In genomic region chr5:39138182-39138487, GRCh38 we compare ENCODE assay signal across 19 cellular contexts.
DNase-seq lines count a peak whose midpoint lies in the region; ATAC-seq, FAIRE-seq and TF ChIP-seq lines count a peak whose summit lies in the region.
"Had no signal": no experiment of that assay in that cellular context is flagged by ENCODE, and none has a peak within 500 bp of the region (broad histone marks: within the 10 kb centered on the region; RNA-seq: fewer than 3 reads in every experiment).

No MANE protein-coding gene starts in this region.

- no peaks in the 10 kb centered on the region for H4K20me1 ChIP-seq in keratinocyte (ENCODE audit: control insufficient read depth, extremely low read depth, insufficient read depth, low read length)

- no peaks in the 10 kb centered on the region for H3K9me3 Mint-ChIP-seq in activated naive CD4-positive, alpha-beta T cell treated with anti-CD3 and anti-CD28 coated beads, Interleukin-2, amount 50 U/mL, for 24 hours
- H3K9me3 Mint-ChIP-seq in activated naive CD4-positive, alpha-beta T cell treated with anti-CD3 and anti-CD28 coated beads for 36 hours: no peaks in the 10 kb centered on the region
- no peaks in the 10 kb centered on the region for H3K9me3 Mint-ChIP-seq in activated T-helper 17 cell treated with anti-CD3 and anti-CD28 coated beads, Interleukin-2, amount 50 U/mL, for 72 hours
- H3K9me3 Mint-ChIP-seq: activated T-helper 2 cell treated with anti-CD3 and anti-CD28 coated beads, Interferon-gamma antibody, Interleukin-2, Interleukin-4, amounts not matched to agents 10 μg/mL and 5 μg/mL and 100 μg/mL, durations not matched to agents 14 hours and 24 hours and 36 hours; natural killer cell treated with Interleukin-12 subunit alpha and Interleukin-12 subunit beta and Interleukin-15 and Interleukin-18, amount 100 ng/mL, for 72 hours had no signal

- H3K4me3 Mint-ChIP-seq in activated naive CD4-positive, alpha-beta T cell treated with anti-CD3 and anti-CD28 coated beads, Interleukin-2, amount 50 U/mL, for 24 hours: no peak overlapping the region
- H3K4me3 Mint-ChIP-seq in activated naive CD4-positive, alpha-beta T cell treated with anti-CD3 and anti-CD28 coated beads for 36 hours: no peak overlapping the region
- H3K4me3 Mint-ChIP-seq in activated T-helper 17 cell treated with anti-CD3 and anti-CD28 coated beads, Interleukin-2, amount 50 U/mL, for 72 hours: peak overlapping the region; percentile 55
- H3K4me3 Mint-ChIP-seq: natural killer cell treated with Interleukin-12 subunit alpha and Interleukin-12 subunit beta and Interleukin-15 and Interleukin-18, amount 100 ng/mL, for 72 hours had no signal

- no peak for DNase-seq in activated naive CD4-positive, alpha-beta T cell treated with anti-CD3 and anti-CD28 coated beads for 36 hours
- no peak for DNase-seq in keratinocyte (ENCODE audit: low read depth, low spot score)
- DNase-seq in DMS 273 (lab: John Stamatoyannopoulos, UW; ENCODE audit: unreplicated experiment): no peak
- DNase-seq: AML-193, body of pancreas, cortex of kidney, NCI-H1092, NCI-H526 treated with DMSO at 0.1 percent for 48 hours, SIG-M5, T-helper 9 cell had no signal

- no peaks in the 10 kb centered on the region for H3K27me3 Mint-ChIP-seq in activated naive CD4-positive, alpha-beta T cell treated with anti-CD3 and anti-CD28 coated beads, Interleukin-2, amount 50 U/mL, for 24 hours
- H3K27me3 Mint-ChIP-seq in activated naive CD4-positive, alpha-beta T cell treated with anti-CD3 and anti-CD28 coated beads for 36 hours (ENCODE audit: low read depth): no peaks in the 10 kb centered on the region
- no peaks in the 10 kb centered on the region for H3K27me3 Mint-ChIP-seq in activated T-helper 17 cell treated with anti-CD3 and anti-CD28 coated beads, Interleukin-2, amount 50 U/mL, for 72 hours
- H3K27me3 Mint-ChIP-seq: natural killer cell treated with Interleukin-12 subunit alpha and Interleukin-12 subunit beta and Interleukin-15 and Interleukin-18, amount 100 ng/mL, for 72 hours had no signal

- no peak overlapping the region for H3K27ac ChIP-seq in HEK293 (ENCODE audit: extremely low read depth, low read depth, low read length)
- H3K27ac ChIP-seq in keratinocyte (ENCODE audit: control insufficient read depth, insufficient read depth, low read length): peak overlapping the region; percentile 87
- H3K27ac ChIP-seq: body of pancreas, KMS-11 had no signal

- intact Hi-C loops in activated naive CD4-positive, alpha-beta T cell treated with anti-CD3 and anti-CD28 coated beads for 36 hours (cut with micrococcal nuclease): loop anchor here (5.0 kb wide), 1 partner anchor 61 kb away; no protein-coding TSS in a partner anchor

- POLR2A ChIA-PET in HEK293 (lab: Yijun Ruan, JAX): no interaction called here

- H3K27me3 ChIP-seq in keratinocyte (ENCODE audit: control insufficient read depth, extremely low read depth, insufficient read depth, low read length): no peaks in the 10 kb centered on the region
- H3K27me3 ChIP-seq: body of pancreas had no signal

- TF ChIP-seq CTCF in HEK293 (tag by site-specific recombination; IDR thresholded peaks at IDR 0.05): no peak
- no peak for TF ChIP-seq CTCF in keratinocyte (optimal IDR thresholded peaks at IDR 0.05 in 1 of 3, IDR thresholded peaks at IDR 0.05 in 1 of 3, conservative IDR thresholded peaks at IDR 0.05 in 1 of 3; ENCODE audit: extremely low read depth in 1 of 3, insufficient read depth in 2 of 3, low read length in 3 of 3)

- H2AFZ ChIP-seq in keratinocyte (ENCODE audit: control insufficient read depth, low read length): peak overlapping the region; percentile 23

- H3K9me1 ChIP-seq in keratinocyte (ENCODE audit: control insufficient read depth, extremely low read depth, insufficient read depth, low read length): no peaks in the 10 kb centered on the region

- ATAC-seq in activated T-helper 17 cell treated with anti-CD3 and anti-CD28 coated beads, Interleukin-2, amount 50 U/mL, for 72 hours (replicated peaks): peak; percentile 81
- ATAC-seq in GM18907 (IDR thresholded peaks at IDR 0.05; ENCODE audit: unreplicated experiment) (no peak), HG03108 (IDR thresholded peaks at IDR 0.05; ENCODE audit: unreplicated experiment) (no peak)
- ATAC-seq: body of pancreas; natural killer cell treated with Interleukin-12 subunit alpha and Interleukin-12 subunit beta and Interleukin-15 and Interleukin-18, amount 100 ng/mL, for 72 hours had no signal

- no peak overlapping the region for H3K4me3 ChIP-seq in HEK293 (ENCODE audit: low read depth, low read length)
- H3K4me3 ChIP-seq in keratinocyte (ENCODE audit: control insufficient read depth in 2 of 3, extremely low read depth in 1 of 3, insufficient read depth in 2 of 3, low read depth in 1 of 3, low read length in 3 of 3): no peak overlapping the region
- H3K4me3 ChIP-seq: body of pancreas, HAP-1 had no signal

- peaks cover 56% of the 10 kb centered on the region for H3K4me1 Mint-ChIP-seq in activated naive CD4-positive, alpha-beta T cell treated with anti-CD3 and anti-CD28 coated beads, Interleukin-2, amount 50 U/mL, for 24 hours
- H3K4me1 Mint-ChIP-seq in activated naive CD4-positive, alpha-beta T cell treated with anti-CD3 and anti-CD28 coated beads for 36 hours (ENCODE audit: low read depth): peaks cover 26% of the 10 kb centered on the region
- peaks cover 23% of the 10 kb centered on the region for H3K4me1 Mint-ChIP-seq in activated T-helper 17 cell treated with anti-CD3 and anti-CD28 coated beads, Interleukin-2, amount 50 U/mL, for 72 hours

- FAIRE-seq in keratinocyte (lab: Jason Lieb, UNC): no peak

- peak overlapping the region; percentile 97 for H3K27ac Mint-ChIP-seq in activated naive CD4-positive, alpha-beta T cell treated with anti-CD3 and anti-CD28 coated beads, Interleukin-2, amount 50 U/mL, for 24 hours
- H3K27ac Mint-ChIP-seq in activated naive CD4-positive, alpha-beta T cell treated with anti-CD3 and anti-CD28 coated beads for 36 hours: no peak overlapping the region
- H3K27ac Mint-ChIP-seq in activated T-helper 17 cell treated with anti-CD3 and anti-CD28 coated beads, Interleukin-2, amount 50 U/mL, for 72 hours: peak overlapping the region; percentile 80

- CTCF ChIA-PET in activated naive CD4-positive, alpha-beta T cell treated with anti-CD3 and anti-CD28 coated beads for 36 hours (lab: Charles Lee): interaction anchor here (0.8 to 1.6 kb wide), 3 partner anchors 9 to 145 kb away, joined by 3 to 6 read pairs (median 6); no protein-coding TSS in a partner anchor
- CTCF ChIA-PET in HEK293 (lab: Yijun Ruan, JAX): interaction anchor here (0.7 to 0.8 kb wide), 2 partner anchors 12 to 43 kb away, joined by 3 read pairs; no protein-coding TSS in a partner anchor

- H3K4me1 ChIP-seq in HEK293 (ENCODE audit: control insufficient read depth, insufficient read depth, low read length): no peaks in the 10 kb centered on the region
- peaks cover 16% of the 10 kb centered on the region for H3K4me1 ChIP-seq in keratinocyte (ENCODE audit: control insufficient read depth, extremely low read depth, insufficient read depth, low read length)
- H3K4me1 ChIP-seq: body of pancreas, HAP-1 had no signal

- dilution Hi-C loops in keratinocyte (cut with MboI; ENCODE audit: extremely low pct_ligation_motif_present, low sequenced_read_pairs): no loop called here

- H3K36me3 Mint-ChIP-seq in activated naive CD4-positive, alpha-beta T cell treated with anti-CD3 and anti-CD28 coated beads, Interleukin-2, amount 50 U/mL, for 24 hours: peaks cover 18% of the 10 kb centered on the region
- H3K36me3 Mint-ChIP-seq in activated naive CD4-positive, alpha-beta T cell treated with anti-CD3 and anti-CD28 coated beads for 36 hours (ENCODE audit: low read depth): peaks cover 18% of the 10 kb centered on the region
- peaks cover 50% of the 10 kb centered on the region for H3K36me3 Mint-ChIP-seq in activated T-helper 17 cell treated with anti-CD3 and anti-CD28 coated beads, Interleukin-2, amount 50 U/mL, for 72 hours (ENCODE audit: low read depth)

- no peaks in the 10 kb centered on the region for H3K9me3 ChIP-seq in HEK293 (ENCODE audit: control insufficient read depth, insufficient read depth, low read depth, low read length)
- H3K9me3 ChIP-seq in keratinocyte (ENCODE audit: control insufficient read depth, low read depth, low read length): no peaks in the 10 kb centered on the region
- H3K9me3 ChIP-seq: body of pancreas, HAP-1 had no signal

- H3K36me3 ChIP-seq in HEK293 (ENCODE audit: control insufficient read depth in 2 of 2, insufficient read depth in 1 of 2, low read length in 2 of 2) (no peaks in the 10 kb centered on the region), keratinocyte (ENCODE audit: control insufficient read depth in 2 of 2, extremely low read depth in 1 of 2, insufficient read depth in 2 of 2, low read length in 2 of 2) (no peaks in the 10 kb centered on the region)
- H3K36me3 ChIP-seq: HAP-1 had no signal

- H3K79me2 ChIP-seq in keratinocyte (ENCODE audit: control insufficient read depth, insufficient read depth, low read length): no peaks in the 10 kb centered on the region

- peak overlapping the region; percentile 55 for H3K9ac ChIP-seq in keratinocyte (ENCODE audit: control insufficient read depth, extremely low read depth, insufficient read depth, low read length)
- H3K9ac ChIP-seq: KMS-11 had no signal

- H3K4me2 ChIP-seq in keratinocyte (ENCODE audit: control insufficient read depth, extremely low read depth, insufficient read depth, low read depth, low read length): peak overlapping the region; percentile 55
- H3K4me2 ChIP-seq: KMS-11 had no signal

TF ChIP-seq in HEK293, 187 proteins besides CTCF, POLR2A, EP300 and RAD21:
- TF ChIP-seq ZFP69B (tag by site-specific recombination; IDR thresholded peaks at IDR 0.05) (no peak), ZNF530 (tag by site-specific recombination; IDR thresholded peaks at IDR 0.05; ENCODE audit: low read depth) (no peak), ZNF266 (tag by site-specific recombination; IDR thresholded peaks at IDR 0.05; ENCODE audit: low read depth) (no peak), BCL6B (tag by site-specific recombination; IDR thresholded peaks at IDR 0.05) (peak; percentile 53), ZNF48 (tag by site-specific recombination; IDR thresholded peaks at IDR 0.05) (no peak)
